Comparison of ENCODE assay signal across 15 cellular contexts in genomic region chr2:113854970-113855740, GRCh38. TPM values are rescaled to one million over a fixed set of nuclear protein-coding genes. Genes with fewer than 3 reads are reported as not detected.
DNase-seq lines count a peak whose midpoint lies in the region; ATAC-seq and TF ChIP-seq lines count a peak whose summit lies in the region.
"Had no signal": no experiment of that assay in that cellular context is flagged by ENCODE, and none has a peak within 500 bp of the region (broad histone marks: within the 10 kb centered on the region; RNA-seq: fewer than 3 reads in every experiment).

No MANE protein-coding gene starts in this region.

- H3K27me3 ChIP-seq in naive thymus-derived CD4-positive, alpha-beta T cell (ENCODE audit: control insufficient read depth in 2 of 2, insufficient read depth in 2 of 2, low read length in 2 of 2), result no peaks in the 10 kb centered on the region
- H3K27me3 ChIP-seq: heart left ventricle had no signal

- H3K4me1 Mint-ChIP-seq in naive thymus-derived CD4-positive, alpha-beta T cell, result peaks cover 0 to 15% (median 8%) of the 10 kb centered on the region in 7 donors
- H3K4me1 Mint-ChIP-seq in glutamatergic neuron (ENCODE audit: low read depth, unreplicated experiment), result no peaks in the 10 kb centered on the region

- no peaks in the 10 kb centered on the region for H3K4me1 ChIP-seq in naive thymus-derived CD4-positive, alpha-beta T cell (ENCODE audit: control insufficient read depth in 2 of 2, insufficient read depth in 2 of 2, low read length in 2 of 2)

- H3K27ac ChIP-seq in naive thymus-derived CD4-positive, alpha-beta T cell (ENCODE audit: low read depth, low read length), result no peak overlapping the region
- H3K27ac ChIP-seq: heart left ventricle had no signal

- DNase-seq in RPMI8226, result peak; percentile 29
- DNase-seq in naive thymus-derived CD4-positive, alpha-beta T cell, result no peak
- no peak for DNase-seq in activated effector memory CD4-positive, alpha-beta T cell treated with anti-CD3 and anti-CD28 coated beads, Interleukin-2, amount 50 U/mL, for 16 hours
- DNase-seq in glutamatergic neuron, result no peak
- no peak for DNase-seq in RKO (ENCODE audit: low spot score)
- DNase-seq in NCI-H2107 (lab: John Stamatoyannopoulos, UW), result no peak
- DNase-seq: activated CD4-positive, alpha-beta T cell treated with anti-CD3 and anti-CD28 coated beads, Interleukin-2, amount 10 ng/mL, durations not matched to agents 7 days and 5 days; aorta; DMS153; heart left ventricle; NCI-H1694; NCI-H446 treated with DMSO at 0.1 percent for 48 hours; T-helper 17 cell had no signal

- no peak overlapping the region for H3K4me3 ChIP-seq in naive thymus-derived CD4-positive, alpha-beta T cell (ENCODE audit: low read length)
- H3K4me3 ChIP-seq: heart left ventricle had no signal

- no peak overlapping the region for H3K4me3 Mint-ChIP-seq in naive thymus-derived CD4-positive, alpha-beta T cell
- H3K4me3 Mint-ChIP-seq in glutamatergic neuron (ENCODE audit: unreplicated experiment), result no peak overlapping the region
- H3K4me3 Mint-ChIP-seq: activated CD4-positive, alpha-beta T cell treated with anti-CD3 and anti-CD28 coated beads, Interleukin-2, amount 10 ng/mL, durations not matched to agents 7 days and 5 days; T-helper 17 cell had no signal

- ATAC-seq in GM18502 (IDR thresholded peaks at IDR 0.05; ENCODE audit: poor library complexity, unreplicated experiment) (peak; percentile 45), HG03175 (IDR thresholded peaks at IDR 0.05; ENCODE audit: unreplicated experiment) (peak; percentile 44)
- ATAC-seq in naive thymus-derived CD4-positive, alpha-beta T cell, result peak; percentile 51
- ATAC-seq: heart left ventricle, T-helper 17 cell had no signal

- intact Hi-C loops in naive thymus-derived CD4-positive, alpha-beta T cell (cut with micrococcal nuclease), result no loop called here

- no peaks in the 10 kb centered on the region for H3K9me3 ChIP-seq in naive thymus-derived CD4-positive, alpha-beta T cell (ENCODE audit: control insufficient read depth in 2 of 3, low read length in 3 of 3)
- H3K9me3 ChIP-seq: heart left ventricle had no signal

- CTCF ChIA-PET in naive thymus-derived CD4-positive, alpha-beta T cell (lab: Charles Lee), result no interaction called here

- no peaks in the 10 kb centered on the region for H3K36me3 ChIP-seq in naive thymus-derived CD4-positive, alpha-beta T cell (ENCODE audit: control insufficient read depth in 2 of 3, insufficient read depth in 3 of 3, low read length in 3 of 3)
- H3K36me3 ChIP-seq: heart left ventricle had no signal

- H3K27me3 Mint-ChIP-seq in naive thymus-derived CD4-positive, alpha-beta T cell, result no peaks in the 10 kb centered on the region
- H3K27me3 Mint-ChIP-seq in glutamatergic neuron (ENCODE audit: unreplicated experiment), result peaks cover 2% of the 10 kb centered on the region
- H3K27me3 Mint-ChIP-seq: activated CD4-positive, alpha-beta T cell treated with anti-CD3 and anti-CD28 coated beads, Interleukin-2, amount 10 ng/mL, durations not matched to agents 7 days and 5 days; T-helper 17 cell had no signal

- peaks cover 8 to 54% (median 33%) of the 10 kb centered on the region in 5 donors for H3K36me3 Mint-ChIP-seq in naive thymus-derived CD4-positive, alpha-beta T cell
- no peaks in the 10 kb centered on the region for H3K36me3 Mint-ChIP-seq in glutamatergic neuron (ENCODE audit: unreplicated experiment)

- peaks cover 0 to 1% (median 0%) of the 10 kb centered on the region in 11 donors for H3K9me3 Mint-ChIP-seq in naive thymus-derived CD4-positive, alpha-beta T cell
- H3K9me3 Mint-ChIP-seq in glutamatergic neuron (ENCODE audit: unreplicated experiment), result no peaks in the 10 kb centered on the region
- H3K9me3 Mint-ChIP-seq: activated CD4-positive, alpha-beta T cell treated with anti-CD3 and anti-CD28 coated beads, Interleukin-2, amount 10 ng/mL, durations not matched to agents 7 days and 5 days had no signal

- H3K27ac Mint-ChIP-seq in naive thymus-derived CD4-positive, alpha-beta T cell, result no peak overlapping the region
- no peak overlapping the region for H3K27ac Mint-ChIP-seq in glutamatergic neuron (ENCODE audit: unreplicated experiment)
- H3K27ac Mint-ChIP-seq: activated CD4-positive, alpha-beta T cell treated with anti-CD3 and anti-CD28 coated beads, Interleukin-2, amount 10 ng/mL, durations not matched to agents 7 days and 5 days; T-helper 17 cell had no signal

- TF ChIP-seq CTCF in glutamatergic neuron (IDR thresholded peaks at IDR 0.05; ENCODE audit: partially characterized antibody, unreplicated experiment), result no peak

- POLR2A ChIA-PET in naive thymus-derived CD4-positive, alpha-beta T cell (lab: Charles Lee), result no interaction called here

RNA-seq across cellular contexts. Expression of gene ACTR3, which starts 34.7 kb away (rescaled TPM):
- total RNA-seq in naive thymus-derived CD4-positive, alpha-beta T cell, result 100 to 1,000 TPM; 172 to 612 (median 213) TPM
- 100 to 1,000 TPM; 438 to 486 TPM for polyA plus RNA-seq in naive thymus-derived CD4-positive, alpha-beta T cell
- 154 TPM for total RNA-seq in glutamatergic neuron (ENCODE audit: unreplicated experiment)
